19 cellular contexts compared by ENCODE assay signal in genomic region chr20:8330785-8331699, GRCh38.
DNase-seq lines count a peak whose midpoint lies in the region; ATAC-seq and TF ChIP-seq lines count a peak whose summit lies in the region.
"Had no signal": no experiment of that assay in that cellular context is flagged by ENCODE, and none has a peak within 500 bp of the region (broad histone marks: within the 10 kb centered on the region; RNA-seq: fewer than 3 reads in every experiment).

No MANE protein-coding gene starts in this region.

- peaks cover 5 to 20% of the 10 kb centered on the region in 2 donors for H3K4me1 ChIP-seq in adrenal gland (replicated peaks in 1 of 2)

- DNase-seq in DMS79 treated with DMSO at 0.1 percent for 48 hours (lab: John Stamatoyannopoulos, UW) (peak; percentile 8), MV-4-11 (lab: John Stamatoyannopoulos, UW) (peak; percentile 1), adrenal gland (no peak), kidney tubule cell (ENCODE audit: low spot score) (peak; percentile 86), GM19238 (ENCODE audit: insufficient read length, low spot score) (no peak), mesenteric fat pad (ENCODE audit: low spot score) (no peak)
- no peak for DNase-seq in stimulated activated CD4-positive, alpha-beta T cell treated with anti-CD3 and anti-CD28 coated beads, Interleukin-4, amount 100 ng/mL, for 1 hour
- DNase-seq in activated naive CD4-positive, alpha-beta T cell treated with anti-CD3 and anti-CD28 coated beads, Interleukin-2, amount 50 U/mL, for 72 hours (ENCODE audit: low spot score in 2 of 2): no peak
- DNase-seq: activated CD4-positive, alpha-beta memory T cell treated with anti-CD3 and anti-CD28 coated beads, Interleukin-2, amount 10 ng/mL, durations not matched to agents 7 days and 5 days; BE2C; erythroblast; GDM1; hippocampal formation; MM.1S; NCI-H69; stomach had no signal

- TF ChIP-seq POLR2A in adrenal gland (IDR thresholded peaks at IDR 0.05): no peak

- no peaks in the 10 kb centered on the region for H3K9me3 ChIP-seq in adrenal gland (replicated peaks in 1 of 3)
- H3K9me3 ChIP-seq: BE2C, SJCRH30, stomach had no signal

- no peak for ATAC-seq in activated naive CD4-positive, alpha-beta T cell treated with anti-CD3 and anti-CD28 coated beads, Interleukin-2, amount 50 U/mL, for 72 hours

- TF ChIP-seq CTCF in adrenal gland (IDR thresholded peaks at IDR 0.05): no peak

- H3K9me3 Mint-ChIP-seq in activated naive CD4-positive, alpha-beta T cell treated with anti-CD3 and anti-CD28 coated beads, Interleukin-2, amount 50 U/mL, for 72 hours: no peaks in the 10 kb centered on the region
- H3K9me3 Mint-ChIP-seq: activated CD4-positive, alpha-beta memory T cell treated with anti-CD3 and anti-CD28 coated beads, Interleukin-2, amount 10 ng/mL, durations not matched to agents 7 days and 5 days; neural crest cell had no signal

- 53 to 61% (median 55%) methylated on average over 3 of the region's 3 CpGs for WGBS in adrenal gland, 4 donors

- peak overlapping the region in 1 of 4 donors; percentile 28 for H3K4me3 ChIP-seq in adrenal gland
- H3K4me3 ChIP-seq: SJCRH30, skin epidermis, stomach had no signal

- no peaks in the 10 kb centered on the region for H3K27me3 ChIP-seq in adrenal gland
- H3K27me3 ChIP-seq: BE2C, SJCRH30, stomach had no signal

- intact Hi-C loops in adrenal gland (cut with DNase I): no loop called here

- peak overlapping the region in 4 of 5 donors; percentile 9 to 84 (median 32) for H3K27ac ChIP-seq in adrenal gland
- H3K27ac ChIP-seq: SJCRH30, skin epidermis, stomach had no signal

- no peaks in the 10 kb centered on the region for H3K36me3 ChIP-seq in adrenal gland (replicated peaks in 1 of 2)
- H3K36me3 ChIP-seq: BE2C, SJCRH30, stomach had no signal

- H3K27ac Mint-ChIP-seq in activated naive CD4-positive, alpha-beta T cell treated with anti-CD3 and anti-CD28 coated beads, Interleukin-2, amount 50 U/mL, for 72 hours: no peak overlapping the region
- H3K27ac Mint-ChIP-seq: activated CD4-positive, alpha-beta memory T cell treated with anti-CD3 and anti-CD28 coated beads, Interleukin-2, amount 10 ng/mL, durations not matched to agents 7 days and 5 days had no signal

- no peaks in the 10 kb centered on the region for H3K36me3 Mint-ChIP-seq in activated naive CD4-positive, alpha-beta T cell treated with anti-CD3 and anti-CD28 coated beads, Interleukin-2, amount 50 U/mL, for 72 hours

Comparison
In these comparisons a context has a peak if more than half of its experiments do, and no peak if none do; other contexts are left out.
1. DNase-seq: peak in DMS79 treated with DMSO at 0.1 percent for 48 hours (single experiment), MV-4-11 (single experiment) and kidney tubule cell (single experiment); none in adrenal gland (0 of 7), GM19238 (single experiment), stimulated activated CD4-positive, alpha-beta T cell treated with anti-CD3 and anti-CD28 coated beads, Interleukin-4, amount 100 ng/mL, for 1 hour (single experiment), mesenteric fat pad (single experiment) and activated naive CD4-positive, alpha-beta T cell treated with anti-CD3 and anti-CD28 coated beads, Interleukin-2, amount 50 U/mL, for 72 hours (0 of 2).